In genomic region chr17:46266656-46267544, GRCh38 we compare ENCODE assay signal across 8 cellular contexts. TPM values are rescaled to one million over a fixed set of nuclear protein-coding genes. Genes with fewer than 3 reads are reported as not detected.
A peak's percentile ranks its signal among the peaks of the same experiment; 100 is the strongest.
DNase-seq lines count a peak whose midpoint lies in the region; ATAC-seq and TF ChIP-seq lines count a peak whose summit lies in the region.

No MANE protein-coding gene starts in this region.

- DNase-seq in AG20443 (ENCODE audit: low spot score) (peak; percentile 100), NCI-H345 treated with DMSO at 0.1 percent for 48 hours (lab: John Stamatoyannopoulos, UW; ENCODE audit: unreplicated experiment) (peak; percentile 58), colonic mucosa (peak; percentile 90), left lobe of liver (ENCODE audit: low spot score) (peak; percentile 88)
- DNase-seq in activated CD4-positive, alpha-beta T cell treated with anti-CD3 and anti-CD28 coated beads for 4 hours: peak; percentile 75 to 84
- peak; percentile 85 for DNase-seq in stimulated activated CD4-positive, alpha-beta T cell treated with anti-CD3 and anti-CD28 coated beads, Interleukin-1b, Interleukin-23, amount 100 ng/mL, for 48 hours

- TF ChIP-seq CTCF in colonic mucosa (IDR thresholded peaks at IDR 0.05): no peak

- no peaks in the 10 kb centered on the region for H3K27me3 ChIP-seq in colonic mucosa

- H3K4me1 ChIP-seq in colonic mucosa: no peaks in the 10 kb centered on the region

- H3K36me3 ChIP-seq in colonic mucosa: no peaks in the 10 kb centered on the region

- H3K4me3 ChIP-seq in colonic mucosa: peak overlapping the region; percentile 76

- intact Hi-C loops in colonic mucosa (cut with DNase I): no loop called here

- no peaks in the 10 kb centered on the region for H3K9me3 ChIP-seq in colonic mucosa

- peak overlapping the region; percentile 75 to 82 for H3K9ac ChIP-seq in colonic mucosa (ENCODE audit: low read depth in 2 of 2, low read length in 2 of 2)

- peak overlapping the region; percentile 93 for H3K27ac ChIP-seq in colonic mucosa

- ATAC-seq in GM19023 (IDR thresholded peaks at IDR 0.05; ENCODE audit: unreplicated experiment): peak; percentile 88
- peak; percentile 89 for ATAC-seq in HG03175 (IDR thresholded peaks at IDR 0.05; ENCODE audit: unreplicated experiment)
- peak; percentile 93 for ATAC-seq in left lobe of liver

RNA-seq across cellular contexts. Expression of gene LRRC37A, which starts 28.0 kb away (rescaled TPM):
- total RNA-seq in colonic mucosa (1 to 10 TPM in 1 of 2 donors, under 1 TPM in 1; 0.85 to 2.1 TPM), left lobe of liver (0.45 TPM)

Comparison
In these comparisons a context has a peak if more than half of its experiments do, and no peak if none do; other contexts are left out.
1. Peak in every context shown above with its lines: DNase-seq, ATAC-seq, H3K4me3 ChIP-seq and H3K27ac ChIP-seq.